ENCODE assay signal across 19 cellular contexts in genomic region chr20:15834857-15835256, GRCh38.
A peak's percentile ranks its signal among the peaks of the same experiment; 100 is the strongest.
DNase-seq lines count a peak whose midpoint lies in the region; ATAC-seq and TF ChIP-seq lines count a peak whose summit lies in the region.
"Had no signal": no experiment of that assay in that cellular context is flagged by ENCODE, and none has a peak within 500 bp of the region (broad histone marks: within the 10 kb centered on the region; RNA-seq: fewer than 3 reads in every experiment).

No MANE protein-coding gene starts in this region.

- no TSS peak for BruUV-seq in PC-9 (replicated peaks; lab: Mats Ljungman, UMichigan)

- no peak overlapping the region for H2AFZ ChIP-seq in PC-9

- H3K27ac ChIP-seq in PC-9, result no peak overlapping the region
- H3K27ac ChIP-seq: 22Rv1, neutrophil, SJSA1, tibial nerve had no signal

- H3K27me3 ChIP-seq in PC-9 (ENCODE audit: insufficient read depth, low read depth), result no peaks in the 10 kb centered on the region
- H3K27me3 ChIP-seq: MG63, neutrophil, SJSA1, tibial nerve had no signal

- POLR2A ChIA-PET in PC-9 (lab: Charles Lee; ENCODE audit: unreplicated experiment), result no interaction called here

- no peaks in the 10 kb centered on the region for H3K36me3 ChIP-seq in PC-9 (ENCODE audit: low read depth)
- H3K36me3 ChIP-seq: MG63, neutrophil, SJSA1, tibial nerve had no signal

- DNase-seq in NCI-H1417 (lab: John Stamatoyannopoulos, UW), result peak in 2 of 3 experiments; percentile 37 to 56
- DNase-seq in NCI-H1417 treated with DMSO at 0.1 percent for 48 hours (lab: John Stamatoyannopoulos, UW), result no peak
- peak; percentile 89 for DNase-seq in NCI-H2171 (lab: John Stamatoyannopoulos, UW)
- DNase-seq in PC-9, result peak; percentile 31 to 67
- DNase-seq in renal cortical epithelial cell (ENCODE audit: low read depth), result peak; percentile 16
- no peak for DNase-seq in activated T-cell treated with anti-CD3 and anti-CD28 coated beads for 4 hours
- no peak for DNase-seq in GM13976 (ENCODE audit: low spot score)
- DNase-seq: activated CD8-positive, alpha-beta memory T cell treated with anti-CD3 and anti-CD28 coated beads for 24 hours; activated naive CD8-positive, alpha-beta T cell treated with anti-CD3 and anti-CD28 coated beads, Interleukin-2, amount 10 ng/mL, durations not matched to agents 7 days and 5 days; MG63; NCI-H510A treated with DMSO at 0.1 percent for 48 hours; stimulated activated CD4-positive, alpha-beta T cell treated with anti-CD3 and anti-CD28 coated beads, Interleukin-15, amount 100 ng/mL, for 24 hours had no signal

- TF ChIP-seq CTCF in PC-9 (conservative IDR thresholded peaks at IDR 0.05) (no peak), GM13976 (IDR thresholded peaks at IDR 0.05; ENCODE audit: borderline replicate concordance, control extremely low read depth, extremely low read depth, insufficient read depth, missing control alignments) (no peak)

- no peak overlapping the region for H3K4me2 ChIP-seq in PC-9

- H3K79me2 ChIP-seq in PC-9 (ENCODE audit: low read depth), result no peaks in the 10 kb centered on the region

- CTCF ChIA-PET in PC-9 (lab: Charles Lee), result no interaction called here

- ATAC-seq in GM21390 (IDR thresholded peaks at IDR 0.05; ENCODE audit: unreplicated experiment), result no peak
- ATAC-seq: left lobe of liver; stimulated activated effector memory CD8-positive, alpha-beta T cell treated with anti-CD3 and anti-CD28 coated beads, Interleukin-12 subunit alpha, Interleukin-12 subunit beta, amount 100 ng/mL, for 72 hours had no signal

- H3K9me2 ChIP-seq in PC-9 (ENCODE audit: insufficient read depth), result no peaks in the 10 kb centered on the region

- intact Hi-C loops in PC-9 (cut with micrococcal nuclease; ENCODE audit: unreplicated experiment), result no loop called here

- in situ Hi-C loops in GM13976 (cut with MboI; ENCODE audit: low sequenced_read_pairs, unreplicated experiment), result no loop called here

- H3K9me3 ChIP-seq in PC-9 (ENCODE audit: insufficient read depth, low read depth), result peaks cover 3% of the 10 kb centered on the region; the same call in 1 of the 2 replicates
- H3K9me3 ChIP-seq: MG63, neutrophil, SJSA1, tibial nerve had no signal

- H3K4me3 ChIP-seq in PC-9, result no peak overlapping the region
- H3K4me3 ChIP-seq: MG63, SJSA1, tibial nerve had no signal

- no peaks in the 10 kb centered on the region for H4K20me1 ChIP-seq in PC-9 (ENCODE audit: insufficient read depth)

- H3F3A ChIP-seq in PC-9 (ENCODE audit: insufficient read depth, low read depth), result no peaks in the 10 kb centered on the region

- H3K4me1 ChIP-seq in PC-9 (replicated peaks; ENCODE audit: insufficient read depth), result peaks cover 16% of the 10 kb centered on the region
- H3K4me1 ChIP-seq: SJSA1, tibial nerve had no signal

Comparison
In these comparisons a context has a peak if more than half of its experiments do, and no peak if none do; other contexts are left out.
1. DNase-seq: peak in NCI-H1417 (2 of 3), NCI-H2171 (single experiment), PC-9 (2 of 2) and renal cortical epithelial cell (single experiment); none in NCI-H1417 treated with DMSO at 0.1 percent for 48 hours (single experiment), activated T-cell treated with anti-CD3 and anti-CD28 coated beads for 4 hours (single experiment) and GM13976 (single experiment).